ENCODE assay signal across 22 cellular contexts in the genomic region with DNA sequence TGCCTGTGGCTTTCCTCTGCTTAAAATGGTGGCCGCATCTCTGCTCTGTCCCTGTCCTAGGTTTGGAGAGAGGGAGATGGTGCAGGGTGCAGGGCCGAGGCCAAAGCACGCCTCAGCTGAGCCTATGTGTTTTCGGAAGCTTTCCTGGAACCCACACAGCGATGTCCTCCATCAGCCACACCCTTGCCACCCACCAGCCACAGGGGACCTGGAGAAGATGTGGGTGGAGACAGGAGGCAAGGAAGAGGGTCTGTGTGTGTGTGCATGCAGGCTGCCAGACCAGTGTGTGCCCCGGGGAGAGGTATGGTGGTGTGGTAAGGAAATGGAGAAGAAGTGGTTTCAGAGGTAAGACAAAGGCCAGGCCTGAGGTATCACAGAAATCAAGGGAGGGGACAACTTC.
A peak's percentile ranks its signal among the peaks of the same experiment; 100 is the strongest.
DNase-seq lines count a peak whose midpoint lies in the region; ATAC-seq and TF ChIP-seq lines count a peak whose summit lies in the region.
"Had no signal": no experiment of that assay in that cellular context is flagged by ENCODE, and none has a peak within 500 bp of the region (broad histone marks: within the 10 kb centered on the region; RNA-seq: fewer than 3 reads in every experiment).

No MANE protein-coding gene starts in this region.

- TF ChIP-seq CTCF in right atrium auricular region (IDR thresholded peaks at IDR 0.05) (no peak), heart right ventricle (IDR thresholded peaks at IDR 0.05) (no peak), suprapubic skin (IDR thresholded peaks at IDR 0.05) (no peak), Caco-2 (IDR thresholded peaks at IDR 0.05; ENCODE audit: insufficient read depth in 1 of 2, low read depth in 1 of 2, low read length in 1 of 2, severe bottlenecking in 1 of 2, unreplicated experiment in 1 of 2) (no peak)

- no peak overlapping the region for H3K4me3 Mint-ChIP-seq in activated T-helper 1 cell treated with anti-CD3 and anti-CD28 coated beads, Interleukin-12 subunit alpha, Interleukin-12 subunit beta, Interleukin-2, Interleukin-4 antibody, amounts not matched to agents 30 ng/mL and 10 ng/mL and 1 ng/mL, durations not matched to agents 14 hours and 24 hours and 36 hours
- H3K4me3 Mint-ChIP-seq in Caco-2 (ENCODE audit: unreplicated experiment) = no peak overlapping the region
- H3K4me3 Mint-ChIP-seq: B cell, CD14-positive monocyte had no signal

- 88% methylated on average over 6 of the region's 6 CpGs for WGBS in heart right ventricle, 2 donors
- 69% methylated on average over 6 of the region's 6 CpGs for WGBS in suprapubic skin

- H3K27ac ChIP-seq in right atrium auricular region (no peak overlapping the region), heart right ventricle (no peak overlapping the region), suprapubic skin (no peak overlapping the region)
- H3K27ac ChIP-seq: A549 had no signal

- peaks cover 26% of the 10 kb centered on the region for H3K36me3 ChIP-seq in right atrium auricular region
- peaks cover 0 to 73% (median 4%) of the 10 kb centered on the region in 9 donors for H3K36me3 ChIP-seq in heart right ventricle
- peaks cover 45% of the 10 kb centered on the region for H3K36me3 ChIP-seq in suprapubic skin
- H3K36me3 ChIP-seq in Caco-2 (ENCODE audit: control insufficient read depth, insufficient read depth, low read length) = no peaks in the 10 kb centered on the region; the same call in 1 of the 2 replicates

- POLR2A ChIA-PET in Caco-2 (lab: Charles Lee) = no interaction called here

- H3K36me3 Mint-ChIP-seq in activated T-helper 1 cell treated with anti-CD3 and anti-CD28 coated beads, Interleukin-12 subunit alpha, Interleukin-12 subunit beta, Interleukin-2, Interleukin-4 antibody, amounts not matched to agents 30 ng/mL and 10 ng/mL and 1 ng/mL, durations not matched to agents 14 hours and 24 hours and 36 hours (ENCODE audit: low read depth) = peaks cover 28% of the 10 kb centered on the region
- peaks cover 25% of the 10 kb centered on the region for H3K36me3 Mint-ChIP-seq in Caco-2 (ENCODE audit: insufficient read depth, unreplicated experiment)

- no TSS peak for BruUV-seq in Caco-2 (replicated peaks; lab: Mats Ljungman, UMichigan)

- TF ChIP-seq POLR2A in suprapubic skin (IDR thresholded peaks at IDR 0.05) = no peak

- H3K27me3 Mint-ChIP-seq in activated T-helper 1 cell treated with anti-CD3 and anti-CD28 coated beads, Interleukin-12 subunit alpha, Interleukin-12 subunit beta, Interleukin-2, Interleukin-4 antibody, amounts not matched to agents 30 ng/mL and 10 ng/mL and 1 ng/mL, durations not matched to agents 14 hours and 24 hours and 36 hours (ENCODE audit: insufficient read depth) = no peaks in the 10 kb centered on the region
- no peaks in the 10 kb centered on the region for H3K27me3 Mint-ChIP-seq in Caco-2 (ENCODE audit: insufficient read depth, unreplicated experiment)
- H3K27me3 Mint-ChIP-seq: B cell had no signal

- peaks cover 7% of the 10 kb centered on the region for H3K4me1 Mint-ChIP-seq in activated T-helper 1 cell treated with anti-CD3 and anti-CD28 coated beads, Interleukin-12 subunit alpha, Interleukin-12 subunit beta, Interleukin-2, Interleukin-4 antibody, amounts not matched to agents 30 ng/mL and 10 ng/mL and 1 ng/mL, durations not matched to agents 14 hours and 24 hours and 36 hours (ENCODE audit: low read depth)
- no peaks in the 10 kb centered on the region for H3K4me1 Mint-ChIP-seq in Caco-2 (ENCODE audit: low read depth, unreplicated experiment)
- H3K4me1 Mint-ChIP-seq: CD14-positive monocyte had no signal

- H3K27me3 ChIP-seq in right atrium auricular region (no peaks in the 10 kb centered on the region), heart right ventricle (no peaks in the 10 kb centered on the region), suprapubic skin (no peaks in the 10 kb centered on the region), Caco-2 (replicated peaks; ENCODE audit: control insufficient read depth, insufficient read depth, low read length) (no peaks in the 10 kb centered on the region)

- CTCF ChIA-PET in Caco-2 (lab: Charles Lee) = no interaction called here

- intact Hi-C loops in heart right ventricle (cut with DNase I) = no loop called here
- intact Hi-C loops in activated T-helper 1 cell treated with anti-CD3 and anti-CD28 coated beads, Interleukin-12 subunit alpha, Interleukin-12 subunit beta, Interleukin-2, Interleukin-4 antibody, amounts not matched to agents 30 ng/mL and 10 ng/mL and 1 ng/mL, durations not matched to agents 14 hours and 24 hours and 36 hours (cut with micrococcal nuclease) = no loop called here
- intact Hi-C loops in Caco-2 (cut with micrococcal nuclease; ENCODE audit: unreplicated experiment) = no loop called here

- TF ChIP-seq EP300 in suprapubic skin (IDR thresholded peaks at IDR 0.05) = no peak

- H3K4me1 ChIP-seq in right atrium auricular region (no peaks in the 10 kb centered on the region), heart right ventricle (no peaks in the 10 kb centered on the region), suprapubic skin (no peaks in the 10 kb centered on the region), Caco-2 (no peaks in the 10 kb centered on the region)
- H3K4me1 ChIP-seq: A549 had no signal

- ATAC-seq in heart right ventricle (no peak), GM21576 (IDR thresholded peaks at IDR 0.05; ENCODE audit: unreplicated experiment) (no peak)
- ATAC-seq: A549, Panc1 had no signal

- no peak overlapping the region for H3K4me3 ChIP-seq in right atrium auricular region
- H3K4me3 ChIP-seq in heart right ventricle = no peak overlapping the region
- H3K4me3 ChIP-seq in suprapubic skin = no peak overlapping the region
- H3K4me3 ChIP-seq in Caco-2 (ENCODE audit: low read depth, low read length) = no peak overlapping the region
- H3K4me3 ChIP-seq: A549 had no signal

- DNase-seq in right atrium auricular region (ENCODE audit: low spot score) (peak; percentile 52), heart right ventricle (no peak), mesenteric fat pad (ENCODE audit: low spot score) (peak; percentile 79), suprapubic skin (ENCODE audit: low spot score in 2 of 2) (peak; percentile 26 to 55), HuH-7.5 (ENCODE audit: low spot score) (no peak), Caco-2 (no peak)
- no peak for DNase-seq in activated T-helper 1 cell treated with anti-CD3 and anti-CD28 coated beads, Interleukin-12 subunit alpha, Interleukin-12 subunit beta, Interleukin-2, Interleukin-4 antibody, amounts not matched to agents 30 ng/mL and 10 ng/mL and 1 ng/mL, durations not matched to agents 14 hours and 24 hours and 36 hours (ENCODE audit: low spot score)
- DNase-seq: DMS79 treated with DMSO at 0.1 percent for 48 hours; H7; KG1; NCI-H1092 treated with DMSO at 0.1 percent for 48 hours; NCI-H1436 treated with DMSO at 0.1 percent for 48 hours; NCI-H1930; NCI-H226; NCI-H510A treated with DMSO at 0.1 percent for 48 hours; NCI-H774; NK-92 treated with Interleukin-12 subunit alpha and Interleukin-12 subunit beta, amount 100 ng/mL, for 24 hours had no signal

- H3K9me3 ChIP-seq in right atrium auricular region (peaks cover 0 to 9% of the 10 kb centered on the region in 2 donors), heart right ventricle (peaks cover 0 to 16% (median 4%) of the 10 kb centered on the region in 11 donors), suprapubic skin (peaks cover 7% of the 10 kb centered on the region), Caco-2 (no peaks in the 10 kb centered on the region; the same call in 1 of the 2 replicates)

- H3K9me3 Mint-ChIP-seq in activated T-helper 1 cell treated with anti-CD3 and anti-CD28 coated beads, Interleukin-12 subunit alpha, Interleukin-12 subunit beta, Interleukin-2, Interleukin-4 antibody, amounts not matched to agents 30 ng/mL and 10 ng/mL and 1 ng/mL, durations not matched to agents 14 hours and 24 hours and 36 hours = peaks cover 10% of the 10 kb centered on the region
- peaks cover 14% of the 10 kb centered on the region for H3K9me3 Mint-ChIP-seq in Caco-2 (ENCODE audit: unreplicated experiment)

- peak overlapping the region; percentile 10 for H3K27ac Mint-ChIP-seq in activated T-helper 1 cell treated with anti-CD3 and anti-CD28 coated beads, Interleukin-12 subunit alpha, Interleukin-12 subunit beta, Interleukin-2, Interleukin-4 antibody, amounts not matched to agents 30 ng/mL and 10 ng/mL and 1 ng/mL, durations not matched to agents 14 hours and 24 hours and 36 hours
- no peak overlapping the region for H3K27ac Mint-ChIP-seq in Caco-2 (ENCODE audit: unreplicated experiment)
- H3K27ac Mint-ChIP-seq: B cell had no signal

Comparison
In these comparisons a context has a peak if more than half of its experiments do, and no peak if none do; other contexts are left out.
1. DNase-seq: peak in right atrium auricular region (single experiment), mesenteric fat pad (single experiment) and suprapubic skin (2 of 2); none in heart right ventricle (0 of 2), activated T-helper 1 cell treated with anti-CD3 and anti-CD28 coated beads, Interleukin-12 subunit alpha, Interleukin-12 subunit beta, Interleukin-2, Interleukin-4 antibody, amounts not matched to agents 30 ng/mL and 10 ng/mL and 1 ng/mL, durations not matched to agents 14 hours and 24 hours and 36 hours (single experiment), HuH-7.5 (single experiment) and Caco-2 (0 of 2).